ENCODE assay signal across 8 cellular contexts in the genomic region with DNA sequence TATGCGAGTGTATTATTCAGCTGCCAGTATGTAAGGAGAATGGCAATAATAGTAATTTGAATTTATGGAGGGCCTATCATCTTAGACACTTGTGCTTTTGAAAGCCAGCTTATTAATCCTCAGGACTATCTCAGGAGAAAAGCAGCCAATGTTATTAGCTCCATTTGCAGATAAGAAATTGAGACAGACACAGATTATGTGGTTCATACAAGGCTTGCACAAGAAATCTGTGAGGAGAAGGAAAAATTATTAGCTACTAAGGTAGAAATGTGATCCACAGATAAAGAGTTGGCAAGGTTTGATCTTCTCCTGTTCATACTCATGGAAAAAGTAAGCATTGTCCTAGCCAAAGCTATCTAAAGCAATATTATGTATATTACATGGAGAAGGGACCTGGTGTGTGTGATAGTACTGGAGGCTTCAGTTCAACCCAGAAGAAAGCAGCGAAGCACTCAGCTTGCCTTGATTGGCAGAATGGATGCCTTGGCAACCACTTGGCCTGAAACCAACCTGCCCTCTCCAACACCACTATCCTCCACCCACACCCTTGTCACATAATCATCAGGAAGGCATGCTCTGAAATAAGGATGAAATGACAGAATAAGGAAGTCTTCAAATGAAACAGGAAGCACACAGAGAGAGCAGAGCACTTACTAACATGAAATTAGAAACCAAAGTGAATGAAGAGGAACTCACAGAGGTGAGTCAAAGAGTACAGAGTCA. TPM values are rescaled to one million over a fixed set of nuclear protein-coding genes. Genes with fewer than 3 reads are reported as not detected.
DNase-seq lines count a peak whose midpoint lies in the region; ATAC-seq and TF ChIP-seq lines count a peak whose summit lies in the region.

No MANE protein-coding gene starts in this region.

- H3K36me3 Mint-ChIP-seq in nephron (ENCODE audit: low read depth) (no peaks in the 10 kb centered on the region), glutamatergic neuron (ENCODE audit: unreplicated experiment) (no peaks in the 10 kb centered on the region)

- no peaks in the 10 kb centered on the region for H3K9me3 ChIP-seq in WERI-Rb-1 (ENCODE audit: severe bottlenecking)

- H3K27me3 Mint-ChIP-seq in nephron (ENCODE audit: low read depth) (no peaks in the 10 kb centered on the region), glutamatergic neuron (ENCODE audit: unreplicated experiment) (no peaks in the 10 kb centered on the region)

- H3K4me1 Mint-ChIP-seq in nephron: peaks cover 4% of the 10 kb centered on the region
- no peaks in the 10 kb centered on the region for H3K4me1 Mint-ChIP-seq in glutamatergic neuron (ENCODE audit: low read depth, unreplicated experiment)

- no peaks in the 10 kb centered on the region for H3K36me3 ChIP-seq in WERI-Rb-1

- TF ChIP-seq CTCF in choroid plexus epithelial cell (conservative IDR thresholded peaks at IDR 0.05; ENCODE audit: low read depth, low read length) (no peak), nephron (IDR thresholded peaks at IDR 0.05; ENCODE audit: unreplicated experiment in 3 of 3) (no peak), WERI-Rb-1 (IDR thresholded peaks at IDR 0.05; ENCODE audit: low read depth, low read length) (no peak), glutamatergic neuron (IDR thresholded peaks at IDR 0.05; ENCODE audit: partially characterized antibody, unreplicated experiment) (no peak)

- peak; percentile 80 for ATAC-seq in GM19463 (IDR thresholded peaks at IDR 0.05; ENCODE audit: unreplicated experiment)
- ATAC-seq in HG03439 (IDR thresholded peaks at IDR 0.05; ENCODE audit: unreplicated experiment): peak; percentile 68

- H3K27ac Mint-ChIP-seq in nephron (peak overlapping the region in 2 of 3 experiments; percentile 14 to 45), glutamatergic neuron (ENCODE audit: unreplicated experiment) (no peak overlapping the region)

- no peaks in the 10 kb centered on the region for H3K27me3 ChIP-seq in WERI-Rb-1 (ENCODE audit: insufficient read depth, low read depth, severe bottlenecking)

- H3K27ac ChIP-seq in WERI-Rb-1: no peak overlapping the region

- H3K4me3 ChIP-seq in choroid plexus epithelial cell (ENCODE audit: low read depth, low read length) (no peak overlapping the region), WERI-Rb-1 (ENCODE audit: low read depth, low read length) (no peak overlapping the region)

- H3K4me3 Mint-ChIP-seq in nephron: no peak overlapping the region
- no peak overlapping the region for H3K4me3 Mint-ChIP-seq in glutamatergic neuron (ENCODE audit: unreplicated experiment)

- H3K9me3 Mint-ChIP-seq in nephron: no peaks in the 10 kb centered on the region
- no peaks in the 10 kb centered on the region for H3K9me3 Mint-ChIP-seq in glutamatergic neuron (ENCODE audit: unreplicated experiment)

- DNase-seq in DMS79 treated with DMSO at 0.1 percent for 48 hours (lab: John Stamatoyannopoulos, UW): peak; percentile 87
- peak; percentile 94 for DNase-seq in NCI-H748 (lab: John Stamatoyannopoulos, UW; ENCODE audit: unreplicated experiment)
- peak; percentile 84 for DNase-seq in choroid plexus epithelial cell (ENCODE audit: low read depth)
- DNase-seq in WERI-Rb-1: no peak
- no peak for DNase-seq in glutamatergic neuron

RNA-seq across cellular contexts. Expression of gene MACC1, which starts 18.0 kb away (rescaled TPM):
- 0.29 TPM for total RNA-seq in glutamatergic neuron (ENCODE audit: unreplicated experiment)

Comparison
In these comparisons a context has a peak if more than half of its experiments do, and no peak if none do; other contexts are left out.
1. DNase-seq: peak in DMS79 treated with DMSO at 0.1 percent for 48 hours (single experiment), NCI-H748 (single experiment) and choroid plexus epithelial cell (single experiment); none in WERI-Rb-1 (single experiment) and glutamatergic neuron (single experiment).